Comparison of ENCODE assay signal across 8 cellular contexts in the genomic region with DNA sequence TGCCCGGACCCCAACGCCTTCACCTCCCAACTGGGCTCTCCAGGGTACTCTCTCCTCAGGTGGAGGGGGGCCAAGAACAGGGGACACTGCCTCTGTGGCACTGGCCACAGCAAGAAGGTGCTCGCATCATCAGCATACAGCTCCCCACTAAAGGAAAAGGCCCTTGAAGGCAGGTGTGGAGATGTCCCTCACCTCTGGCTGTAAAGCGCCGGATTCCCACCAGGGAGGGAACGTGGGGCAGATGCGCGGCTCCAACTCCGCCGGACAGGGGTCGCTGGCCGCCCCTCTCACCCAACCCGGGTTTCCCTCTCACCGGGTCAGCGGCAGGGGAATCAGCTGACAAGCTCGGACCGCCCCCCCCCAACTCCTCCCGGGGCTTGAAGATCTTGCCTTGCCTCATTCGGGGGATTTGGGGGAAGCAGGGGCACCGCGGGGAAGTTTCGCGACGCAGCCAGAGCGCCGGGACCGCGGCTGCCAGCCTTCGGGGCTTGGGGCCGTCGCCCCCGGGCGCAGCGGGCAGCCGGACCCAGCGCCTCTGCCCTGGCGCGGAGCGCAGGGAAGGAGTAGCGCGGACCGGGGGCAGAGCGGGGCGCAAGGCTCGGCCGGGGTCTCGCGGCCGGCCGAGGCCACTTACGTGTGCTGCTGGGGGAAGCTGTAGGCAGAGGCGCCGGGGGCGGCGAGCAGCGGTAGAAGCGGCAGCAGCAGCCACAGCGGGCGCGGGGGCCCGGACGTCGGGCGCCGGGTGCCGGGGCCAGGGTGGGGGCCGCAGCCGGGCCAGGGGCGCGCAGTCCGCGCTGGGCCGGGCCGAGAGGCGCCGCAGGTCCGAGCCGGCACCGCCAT. TPM values are rescaled to one million over a fixed set of nuclear protein-coding genes. Genes with fewer than 3 reads are reported as not detected.
DNase-seq lines count a peak whose midpoint lies in the region; ATAC-seq and TF ChIP-seq lines count a peak whose summit lies in the region.

No MANE protein-coding gene starts in this region.

- WGBS in stomach, 5 donors, result 1 to 10% (median 2%) methylated on average over 2 to 79 of the region's 79 CpGs

- TF ChIP-seq EP300 in stomach (IDR thresholded peaks at IDR 0.05), result no peak

- no peaks in the 10 kb centered on the region for H3K9me3 Mint-ChIP-seq in activated T-helper 1 cell treated with anti-CD3 and anti-CD28 coated beads, Interleukin-12 subunit alpha, Interleukin-12 subunit beta, Interleukin-2, Interleukin-4 antibody, amounts not matched to agents 30 ng/mL and 10 ng/mL and 1 ng/mL, durations not matched to agents 14 hours and 24 hours and 36 hours

- TF ChIP-seq POLR2A in stomach (IDR thresholded peaks at IDR 0.05), result no peak

- no peaks in the 10 kb centered on the region for H3K36me3 Mint-ChIP-seq in activated T-helper 1 cell treated with anti-CD3 and anti-CD28 coated beads, Interleukin-12 subunit alpha, Interleukin-12 subunit beta, Interleukin-2, Interleukin-4 antibody, amounts not matched to agents 30 ng/mL and 10 ng/mL and 1 ng/mL, durations not matched to agents 14 hours and 24 hours and 36 hours (ENCODE audit: low read depth)

- peak; percentile 12 to 20 for ATAC-seq in activated CD4-positive, CD25-positive, alpha-beta regulatory T cell treated with anti-CD3 and anti-CD28 coated beads, Interleukin-2, amount 50 U/mL, for 24 hours
- ATAC-seq in HG03378 (IDR thresholded peaks at IDR 0.05; ENCODE audit: unreplicated experiment), result no peak

- no peaks in the 10 kb centered on the region for H3K36me3 ChIP-seq in stomach

- H3K4me1 ChIP-seq in stomach, result peaks cover 17 to 22% (median 19%) of the 10 kb centered on the region in 4 donors

- peaks cover 58% of the 10 kb centered on the region for H3K27me3 Mint-ChIP-seq in activated T-helper 1 cell treated with anti-CD3 and anti-CD28 coated beads, Interleukin-12 subunit alpha, Interleukin-12 subunit beta, Interleukin-2, Interleukin-4 antibody, amounts not matched to agents 30 ng/mL and 10 ng/mL and 1 ng/mL, durations not matched to agents 14 hours and 24 hours and 36 hours (ENCODE audit: insufficient read depth)

- no peaks in the 10 kb centered on the region for H3K9me3 ChIP-seq in stomach

- intact Hi-C loops in activated T-helper 1 cell treated with anti-CD3 and anti-CD28 coated beads, Interleukin-12 subunit alpha, Interleukin-12 subunit beta, Interleukin-2, Interleukin-4 antibody, amounts not matched to agents 30 ng/mL and 10 ng/mL and 1 ng/mL, durations not matched to agents 14 hours and 24 hours and 36 hours (cut with micrococcal nuclease), result no loop called here
- intact Hi-C loops in stomach (cut with DNase I; ENCODE audit: low total_unique reads), result no loop called here

- peak overlapping the region; percentile 65 to 75 (median 72) for H3K4me3 ChIP-seq in stomach

- H3K27me3 ChIP-seq in stomach, result peaks cover 0 to 54% (median 12%) of the 10 kb centered on the region in 3 donors

- DNase-seq in activated CD4-positive, CD25-positive, alpha-beta regulatory T cell (lab: John Stamatoyannopoulos, UW), result no peak
- no peak for DNase-seq in activated T-helper 1 cell treated with anti-CD3 and anti-CD28 coated beads, Interleukin-12 subunit alpha, Interleukin-12 subunit beta, Interleukin-2, Interleukin-4 antibody, amounts not matched to agents 30 ng/mL and 10 ng/mL and 1 ng/mL, durations not matched to agents 14 hours and 24 hours and 36 hours (ENCODE audit: low spot score)
- peak; percentile 60 for DNase-seq in iPS-NIHi7 (ENCODE audit: extremely low spot score)
- DNase-seq in stomach, result no peak
- no peak for DNase-seq in cerebellar cortex (ENCODE audit: low spot score)
- no peak for DNase-seq in HuH-7 (ENCODE audit: low spot score)

- peak overlapping the region; percentile 65 for H3K4me3 Mint-ChIP-seq in activated T-helper 1 cell treated with anti-CD3 and anti-CD28 coated beads, Interleukin-12 subunit alpha, Interleukin-12 subunit beta, Interleukin-2, Interleukin-4 antibody, amounts not matched to agents 30 ng/mL and 10 ng/mL and 1 ng/mL, durations not matched to agents 14 hours and 24 hours and 36 hours

- peak overlapping the region; percentile 34 for H3K27ac Mint-ChIP-seq in activated T-helper 1 cell treated with anti-CD3 and anti-CD28 coated beads, Interleukin-12 subunit alpha, Interleukin-12 subunit beta, Interleukin-2, Interleukin-4 antibody, amounts not matched to agents 30 ng/mL and 10 ng/mL and 1 ng/mL, durations not matched to agents 14 hours and 24 hours and 36 hours

- no peaks in the 10 kb centered on the region for H3K4me1 Mint-ChIP-seq in activated T-helper 1 cell treated with anti-CD3 and anti-CD28 coated beads, Interleukin-12 subunit alpha, Interleukin-12 subunit beta, Interleukin-2, Interleukin-4 antibody, amounts not matched to agents 30 ng/mL and 10 ng/mL and 1 ng/mL, durations not matched to agents 14 hours and 24 hours and 36 hours (ENCODE audit: low read depth)

- peak overlapping the region in 2 of 5 donors; percentile 25 to 79 for H3K27ac ChIP-seq in stomach

- no peak for TF ChIP-seq CTCF in stomach (IDR thresholded peaks at IDR 0.05)

RNA-seq across cellular contexts. Expression of gene CACNA2D2, which starts 0.6 kb away (rescaled TPM):
- 0.52 and 0.78 TPM in 2 replicates for total RNA-seq in activated T-helper 1 cell treated with anti-CD3 and anti-CD28 coated beads, Interleukin-12 subunit alpha, Interleukin-12 subunit beta, Interleukin-2, Interleukin-4 antibody, amounts not matched to agents 30 ng/mL and 10 ng/mL and 1 ng/mL, durations not matched to agents 14 hours and 24 hours and 36 hours
- total RNA-seq in stomach, result 10 to 100 TPM in 1 of 5 donors, 1 to 10 TPM in 4; 1.2 to 45.8 (median 1.8) TPM
- 1 to 10 TPM in 2 of 3 donors, under 1 TPM in 1; 0.92 to 2.7 (median 1.9) TPM for polyA plus RNA-seq in stomach
